Comparison of ENCODE assay signal across 8 cellular contexts in genomic region chr3:49539659-49540560, GRCh38. TPM values are rescaled to one million over a fixed set of nuclear protein-coding genes. Genes with fewer than 3 reads are reported as not detected.
DNase-seq lines count a peak whose midpoint lies in the region; ATAC-seq, FAIRE-seq and TF ChIP-seq lines count a peak whose summit lies in the region.

No MANE protein-coding gene starts in this region.

- ATAC-seq in HG03442 (IDR thresholded peaks at IDR 0.05; ENCODE audit: unreplicated experiment), result peak; percentile 90
- peak; percentile 96 for ATAC-seq in activated CD4-positive, alpha-beta T cell treated with anti-CD3 and anti-CD28 coated beads for 36 hours

- CTCF ChIA-PET in activated CD4-positive, alpha-beta T cell treated with anti-CD3 and anti-CD28 coated beads for 36 hours (lab: Charles Lee), result interaction anchor here (0.6 to 7.1 kb wide), 44 partner anchors 8 to 813 kb away, joined by 3 to 122 read pairs (median 4); partner anchors contain the start of genes BSN, DAG1, INKA1 and USP4

- DNase-seq in GM19239 (ENCODE audit: insufficient read length, low spot score), result peak; percentile 90
- DNase-seq in NCI-H510A treated with DMSO at 0.1 percent for 48 hours (lab: John Stamatoyannopoulos, UW), result peak; percentile 91
- DNase-seq in activated CD4-positive, alpha-beta T cell treated with anti-CD3 and anti-CD28 coated beads for 36 hours, result peak; percentile 96
- peak; percentile 96 for DNase-seq in choroid plexus epithelial cell (ENCODE audit: low read depth)
- peak; percentile 86 to 94 (median 88) for DNase-seq in stimulated activated CD4-positive, alpha-beta T cell treated with anti-CD3 and anti-CD28 coated beads, Interleukin-1b, Interleukin-23, amount 100 ng/mL, for 24 hours (ENCODE audit: low read depth in 4 of 4, low spot score in 1 of 4)

- H3K4me1 Mint-ChIP-seq in activated CD4-positive, alpha-beta T cell treated with anti-CD3 and anti-CD28 coated beads for 36 hours, result no peaks in the 10 kb centered on the region

- no peaks in the 10 kb centered on the region for H3K9me3 Mint-ChIP-seq in activated CD4-positive, alpha-beta T cell treated with anti-CD3 and anti-CD28 coated beads for 36 hours (ENCODE audit: low read depth)

- no peaks in the 10 kb centered on the region for H4K20me1 ChIP-seq in BLaER1

- POLR2A ChIA-PET in activated CD4-positive, alpha-beta T cell treated with anti-CD3 and anti-CD28 coated beads for 36 hours (lab: Charles Lee), result interaction anchor here (0.6 to 1.6 kb wide), 7 partner anchors 15 to 362 kb away, joined by 3 to 14 read pairs (median 4); partner anchors contain the start of gene BSN

- H3K9ac ChIP-seq in BLaER1, result peak overlapping the region; percentile 79

- H3K36me3 ChIP-seq in BLaER1, result no peaks in the 10 kb centered on the region

- no peak overlapping the region for H3K27ac Mint-ChIP-seq in activated CD4-positive, alpha-beta T cell treated with anti-CD3 and anti-CD28 coated beads for 36 hours

- H3K4me3 ChIP-seq in BLaER1 (peak overlapping the region; percentile 70), choroid plexus epithelial cell (ENCODE audit: low read depth, low read length) (peak overlapping the region; percentile 61)

- peak overlapping the region; percentile 78 for H3K27ac ChIP-seq in BLaER1
- peak overlapping the region; percentile 80 for H3K27ac ChIP-seq in layer of hippocampus (ENCODE audit: low read depth, low read length)

- H3K4me3 Mint-ChIP-seq in activated CD4-positive, alpha-beta T cell treated with anti-CD3 and anti-CD28 coated beads for 36 hours, result peak overlapping the region; percentile 62

- H3K9me3 ChIP-seq in BLaER1, result no peaks in the 10 kb centered on the region

- peak; percentile 88 for FAIRE-seq in GM19239 (lab: Jason Lieb, UNC)

- H3K4me1 ChIP-seq in BLaER1, result peaks cover 31% of the 10 kb centered on the region

- TF ChIP-seq CTCF in choroid plexus epithelial cell (conservative IDR thresholded peaks at IDR 0.05; ENCODE audit: low read depth, low read length), result peak; percentile 84

- H3K36me3 Mint-ChIP-seq in activated CD4-positive, alpha-beta T cell treated with anti-CD3 and anti-CD28 coated beads for 36 hours (ENCODE audit: low read depth), result no peaks in the 10 kb centered on the region

- no peaks in the 10 kb centered on the region for H3K27me3 ChIP-seq in BLaER1
- H3K27me3 ChIP-seq in layer of hippocampus (ENCODE audit: control insufficient read depth, insufficient read depth, low read length), result no peaks in the 10 kb centered on the region

- intact Hi-C loops in activated CD4-positive, alpha-beta T cell treated with anti-CD3 and anti-CD28 coated beads for 36 hours (cut with DNase I, micrococcal nuclease), result loop anchor here (1.0 to 5.0 kb wide), 6 partner anchors 14 to 367 kb away; partner anchors contain the start of genes BSN (in 1 of the 2) and DAG1 (in 1 of the 2)

- H3K27me3 Mint-ChIP-seq in activated CD4-positive, alpha-beta T cell treated with anti-CD3 and anti-CD28 coated beads for 36 hours, result no peaks in the 10 kb centered on the region

- H3K4me2 ChIP-seq in BLaER1, result peak overlapping the region; percentile 90

RNA-seq across cellular contexts. Expression of gene BSN, which starts 14.4 kb away (rescaled TPM):
- under 1 TPM; 0.09 to 0.11 TPM for total RNA-seq in activated CD4-positive, alpha-beta T cell treated with anti-CD3 and anti-CD28 coated beads for 36 hours

Comparison
In these comparisons a context has a peak if more than half of its experiments do, and no peak if none do; other contexts are left out.
1. Peak in every context shown above with its lines: DNase-seq, ATAC-seq, H3K4me3 ChIP-seq and H3K27ac ChIP-seq.